29 cellular contexts compared by ENCODE assay signal in genomic region chr1:203091761-203092330, GRCh38. TPM values are rescaled to one million over a fixed set of nuclear protein-coding genes. Genes with fewer than 3 reads are reported as not detected.
"Had no signal": no experiment of that assay in that cellular context is flagged by ENCODE, and none has a peak within 500 bp of the region (broad histone marks: within the 10 kb centered on the region; RNA-seq: fewer than 3 reads in every experiment).

No MANE protein-coding gene starts in this region.

- H3K27ac Mint-ChIP-seq: activated CD4-positive, alpha-beta memory T cell treated with anti-CD3 and anti-CD28 coated beads, Interleukin-2, amount 10 ng/mL, durations not matched to agents 7 days and 5 days; activated naive CD4-positive, alpha-beta T cell treated with anti-CD3 and anti-CD28 coated beads, Interleukin-2, amount 50 U/mL, for 24 hours; effector memory CD8-positive, alpha-beta T cell; neural progenitor cell; stimulated activated effector memory CD8-positive, alpha-beta T cell treated with anti-CD3 and anti-CD28 coated beads, Interleukin-12 subunit alpha, Interleukin-12 subunit beta, amount 100 ng/mL, for 72 hours; stimulated activated naive CD8-positive, alpha-beta T cell treated with anti-CD3 and anti-CD28 coated beads, Interleukin-15, amount 100 ng/mL, for 72 hours had no signal

- H3K36me3 Mint-ChIP-seq: activated naive CD4-positive, alpha-beta T cell treated with anti-CD3 and anti-CD28 coated beads, Interleukin-2, amount 50 U/mL, for 24 hours; neural progenitor cell; stimulated activated effector memory CD8-positive, alpha-beta T cell treated with anti-CD3 and anti-CD28 coated beads, Interleukin-12 subunit alpha, Interleukin-12 subunit beta, amount 100 ng/mL, for 72 hours had no signal

- H3K36me3 ChIP-seq: esophagus squamous epithelium, gastrocnemius medialis, neural progenitor cell, prostate gland, suprapubic skin, tibial nerve had no signal

- H3K4me1 ChIP-seq: esophagus squamous epithelium, prostate gland, suprapubic skin, tibial nerve had no signal

- H3K27ac ChIP-seq: esophagus squamous epithelium, gastrocnemius medialis, neural progenitor cell, prostate gland, suprapubic skin, tibial nerve had no signal

- H3K4me2 ChIP-seq: neural progenitor cell had no signal

- ATAC-seq: effector memory CD8-positive, alpha-beta T cell; gastrocnemius medialis; left cardiac atrium; stimulated activated effector memory CD8-positive, alpha-beta T cell treated with anti-CD3 and anti-CD28 coated beads, Interleukin-12 subunit alpha, Interleukin-12 subunit beta, amount 100 ng/mL, for 72 hours; stimulated activated naive CD8-positive, alpha-beta T cell treated with anti-CD3 and anti-CD28 coated beads, Interleukin-15, amount 100 ng/mL, for 72 hours had no signal

- H3K4me3 ChIP-seq: esophagus squamous epithelium, gastrocnemius medialis, neural progenitor cell, prostate gland, suprapubic skin, tibial nerve had no signal

- H3K9me3 ChIP-seq: gastrocnemius medialis, prostate gland had no signal

- H2AFZ ChIP-seq: neural progenitor cell had no signal

- H3K4me3 Mint-ChIP-seq: activated CD4-positive, alpha-beta memory T cell treated with anti-CD3 and anti-CD28 coated beads, Interleukin-2, amount 10 ng/mL, durations not matched to agents 7 days and 5 days; activated naive CD4-positive, alpha-beta T cell treated with anti-CD3 and anti-CD28 coated beads, Interleukin-2, amount 50 U/mL, for 24 hours; brain; effector memory CD8-positive, alpha-beta T cell; naive B cell; neural progenitor cell; stimulated activated effector memory CD8-positive, alpha-beta T cell treated with anti-CD3 and anti-CD28 coated beads, Interleukin-12 subunit alpha, Interleukin-12 subunit beta, amount 100 ng/mL, for 72 hours; stimulated activated naive CD8-positive, alpha-beta T cell treated with anti-CD3 and anti-CD28 coated beads, Interleukin-15, amount 100 ng/mL, for 72 hours had no signal

- H3K4me1 Mint-ChIP-seq: activated CD4-positive, alpha-beta memory T cell treated with anti-CD3 and anti-CD28 coated beads, Interleukin-2, amount 10 ng/mL, durations not matched to agents 7 days and 5 days; activated naive CD4-positive, alpha-beta T cell treated with anti-CD3 and anti-CD28 coated beads, Interleukin-2, amount 50 U/mL, for 24 hours; naive B cell; stimulated activated naive CD8-positive, alpha-beta T cell treated with anti-CD3 and anti-CD28 coated beads, Interleukin-15, amount 100 ng/mL, for 72 hours had no signal

- DNase-seq: activated CD4-positive, alpha-beta memory T cell treated with anti-CD3 and anti-CD28 coated beads, Interleukin-2, amount 10 ng/mL, durations not matched to agents 7 days and 5 days; activated CD4-positive, alpha-beta T cell treated with anti-CD3 and anti-CD28 coated beads for 4 hours; activated CD4-positive, CD25-positive, alpha-beta regulatory T cell; activated gamma-delta T cell treated with Interleukin-2 at 50 U/mL for 16 hours; activated T-cell treated with anti-CD3 and anti-CD28 coated beads, Interleukin-2, amount 50 U/mL, for 1 hour; aorta; dermis blood vessel endothelial cell; effector memory CD8-positive, alpha-beta T cell; esophagus squamous epithelium; gastrocnemius medialis; hippocampal formation; left cardiac atrium; mesenchymal stem cell; naive B cell; stimulated activated CD4-positive, alpha-beta T cell treated with anti-CD3 and anti-CD28 coated beads, Interleukin-1b, Interleukin-23, amount 100 ng/mL, for 48 hours; stimulated activated naive CD8-positive, alpha-beta T cell treated with anti-CD3 and anti-CD28 coated beads, Interleukin-15, amount 100 ng/mL, for 72 hours had no signal

- H3K27me3 ChIP-seq: gastrocnemius medialis, neural progenitor cell, suprapubic skin, tibial nerve had no signal

RNA-seq across cellular contexts. Expression of gene MYOG, which starts 6.0 kb away (rescaled TPM):
- total RNA-seq: activated CD4-positive, alpha-beta memory T cell treated with anti-CD3 and anti-CD28 coated beads, Interleukin-2, amount 10 ng/mL, durations not matched to agents 7 days and 5 days; aorta; dermis blood vessel endothelial cell; endothelial cell of umbilical vein; esophagus squamous epithelium; left cardiac atrium; lower leg skin; mononuclear cell; omental fat pad; suprapubic skin; T-helper 1 cell treated with Interleukin-12 subunit alpha and Interleukin-12 subunit beta and Interleukin-4 antibody, amounts not matched to agents 30 ng/mL and 1 ng/mL, for 36 hours; tibial nerve had no signal
- polyA plus RNA-seq: aorta, endothelial cell of umbilical vein, urinary bladder had no signal

RNA-seq across cellular contexts. Expression of gene ADORA1, which starts 35.7 kb away (rescaled TPM):
- total RNA-seq: dermis blood vessel endothelial cell; endothelial cell of umbilical vein; mononuclear cell; T-helper 1 cell treated with Interleukin-12 subunit alpha and Interleukin-12 subunit beta and Interleukin-4 antibody, amounts not matched to agents 30 ng/mL and 1 ng/mL, for 36 hours had no signal
- polyA plus RNA-seq: aorta had no signal
